8 cellular contexts compared by ENCODE assay signal in genomic region chr2:226772389-226773179, GRCh38. TPM values are rescaled to one million over a fixed set of nuclear protein-coding genes. Genes with fewer than 3 reads are reported as not detected.
A peak's percentile ranks its signal among the peaks of the same experiment; 100 is the strongest.
DNase-seq lines count a peak whose midpoint lies in the region; ATAC-seq and TF ChIP-seq lines count a peak whose summit lies in the region.

No MANE protein-coding gene starts in this region.

- ATAC-seq in HG03097 (IDR thresholded peaks at IDR 0.05; ENCODE audit: low FRiP score, unreplicated experiment) = peak; percentile 97
- peak in 6 of 8 donors; percentile 39 to 71 (median 57) for ATAC-seq in heart right ventricle

- H3K4me3 ChIP-seq in SK-N-MC = peak overlapping the region; percentile 8; the same call in 1 of the 2 replicates
- H3K4me3 ChIP-seq in heart right ventricle = peak overlapping the region in 1 of 10 donors; percentile 4

- peaks cover 34% of the 10 kb centered on the region for H3K4me1 Mint-ChIP-seq in activated naive CD4-positive, alpha-beta T cell treated with anti-CD3 and anti-CD28 coated beads, Interleukin-2, amount 50 U/mL, for 24 hours

- H3K36me3 ChIP-seq in SK-N-MC (ENCODE audit: insufficient read depth, low read length) (peaks cover 7% of the 10 kb centered on the region; the same call in 1 of the 2 replicates), heart right ventricle (peaks cover 0 to 15% (median 0%) of the 10 kb centered on the region in 9 donors)

- no peak for DNase-seq in activated naive CD4-positive, alpha-beta T cell treated with Interleukin-2 at 50 U/mL for 16 hours
- DNase-seq in SK-N-MC (ENCODE audit: low read depth, low spot score) = no peak
- no peak for DNase-seq in heart right ventricle
- DNase-seq in COLO668 (lab: John Stamatoyannopoulos, UW; ENCODE audit: unreplicated experiment) = no peak
- no peak for DNase-seq in foreskin melanocyte
- no peak for DNase-seq in ecto neural progenitor cell (ENCODE audit: low spot score)

- peaks cover 13% of the 10 kb centered on the region for H3K9me3 Mint-ChIP-seq in activated naive CD4-positive, alpha-beta T cell treated with anti-CD3 and anti-CD28 coated beads, Interleukin-2, amount 50 U/mL, for 24 hours

- TF ChIP-seq CTCF in heart right ventricle (IDR thresholded peaks at IDR 0.05) = no peak

- H3K27me3 Mint-ChIP-seq in activated naive CD4-positive, alpha-beta T cell treated with anti-CD3 and anti-CD28 coated beads, Interleukin-2, amount 50 U/mL, for 24 hours = no peaks in the 10 kb centered on the region

- peaks cover 3% of the 10 kb centered on the region; the same call in 1 of the 2 replicates for H3K9me3 ChIP-seq in SK-N-MC (ENCODE audit: low read depth, low read length)
- H3K9me3 ChIP-seq in heart right ventricle = peaks cover 0 to 20% (median 9%) of the 10 kb centered on the region in 11 donors

- WGBS in heart right ventricle, 2 donors = 5 to 10% methylated on average over 3 of the region's 3 CpGs

- no peak overlapping the region for H3K9ac ChIP-seq in SK-N-MC (ENCODE audit: insufficient read length)

- H3K27me3 ChIP-seq in heart right ventricle = no peaks in the 10 kb centered on the region

- H3K27ac ChIP-seq in SK-N-MC = no peak overlapping the region
- peak overlapping the region; percentile 38 to 87 (median 71) for H3K27ac ChIP-seq in heart right ventricle

- peaks cover 0 to 66% (median 33%) of the 10 kb centered on the region in 9 donors for H3K4me1 ChIP-seq in heart right ventricle

- peaks cover 17% of the 10 kb centered on the region for H3K36me3 Mint-ChIP-seq in activated naive CD4-positive, alpha-beta T cell treated with anti-CD3 and anti-CD28 coated beads, Interleukin-2, amount 50 U/mL, for 24 hours

- intact Hi-C loops in heart right ventricle (cut with DNase I) = no loop called here

- H3K27ac Mint-ChIP-seq in activated naive CD4-positive, alpha-beta T cell treated with anti-CD3 and anti-CD28 coated beads, Interleukin-2, amount 50 U/mL, for 24 hours = peak overlapping the region; percentile 24

- peak overlapping the region; percentile 51 for H3K4me3 Mint-ChIP-seq in activated naive CD4-positive, alpha-beta T cell treated with anti-CD3 and anti-CD28 coated beads, Interleukin-2, amount 50 U/mL, for 24 hours

RNA-seq across cellular contexts. Expression of gene IRS1, which starts 27.0 kb away (rescaled TPM):
- total RNA-seq in heart right ventricle = 10 to 100 TPM; 12.7 to 20.2 (median 15.1) TPM
- 1 to 10 TPM; 2.2 to 5.6 TPM for polyA plus RNA-seq in heart right ventricle
